In genomic region chr18:74902170-74902465, GRCh38 we compare ENCODE assay signal across 14 cellular contexts.
DNase-seq lines count a peak whose midpoint lies in the region; TF ChIP-seq lines count a peak whose summit lies in the region.
"Had no signal": no experiment of that assay in that cellular context is flagged by ENCODE, and none has a peak within 500 bp of the region (broad histone marks: within the 10 kb centered on the region; RNA-seq: fewer than 3 reads in every experiment).

No MANE protein-coding gene starts in this region.

- H2AFZ ChIP-seq in mammary epithelial cell (ENCODE audit: low read depth, low read length), result no peak overlapping the region

- intact Hi-C loops in mammary epithelial cell (cut with micrococcal nuclease), result no loop called here

- no TSS peak for BruUV-seq in mammary epithelial cell (replicated peaks; lab: Mats Ljungman, UMichigan)

- no peaks in the 10 kb centered on the region for H3K36me3 ChIP-seq in mammary epithelial cell (ENCODE audit: insufficient read depth, low read length)

- H3K9ac ChIP-seq in mammary epithelial cell (ENCODE audit: insufficient read depth, low read length), result no peak overlapping the region

- no peaks in the 10 kb centered on the region for H3K79me2 ChIP-seq in mammary epithelial cell (ENCODE audit: insufficient read depth, low read length)

- peak overlapping the region in 2 of 3 experiments; percentile 53 to 83 for H3K27ac Mint-ChIP-seq in nephron
- H3K27ac Mint-ChIP-seq: CD4-positive, alpha-beta T cell had no signal

- DNase-seq in DMS153 (lab: John Stamatoyannopoulos, UW) (peak; percentile 35), NCI-H1417 treated with DMSO at 0.1 percent for 48 hours (lab: John Stamatoyannopoulos, UW) (peak; percentile 71), NCI-H69 (lab: John Stamatoyannopoulos, UW) (peak; percentile 95), mammary epithelial cell (no peak), dedifferentiated amniotic fluid mesenchymal stem cell (ENCODE audit: extremely low spot score) (no peak)
- no peak for DNase-seq in activated CD8-positive, alpha-beta memory T cell treated with anti-CD3 and anti-CD28 coated beads, Interleukin-2, amount 50 U/mL, for 48 hours
- DNase-seq: CD4-positive, alpha-beta T cell; DMS79; KBM-7; NCI-H2029; SIG-M5; T-helper 1 cell had no signal

- in situ Hi-C loops in mammary epithelial cell (cut with MboI; ENCODE audit: low sequenced_read_pairs in 2 of 2), result no loop called here

- H3K9me3 ChIP-seq in mammary epithelial cell (replicated peaks; ENCODE audit: insufficient read depth, low read length), result no peaks in the 10 kb centered on the region
- H3K9me3 ChIP-seq: A549 had no signal

- peak overlapping the region in 1 of 3 experiments; percentile 50 for H3K4me3 Mint-ChIP-seq in nephron
- H3K4me3 Mint-ChIP-seq: CD4-positive, alpha-beta T cell had no signal

- no peak overlapping the region for H3K27ac ChIP-seq in mammary epithelial cell (ENCODE audit: insufficient read depth, low read depth, low read length)
- H3K27ac ChIP-seq: A549 had no signal

- H3K9me3 Mint-ChIP-seq in nephron, result no peaks in the 10 kb centered on the region
- H3K9me3 Mint-ChIP-seq: CD4-positive, alpha-beta T cell had no signal

- dilution Hi-C loops in mammary epithelial cell (cut with HindIII; ENCODE audit: low sequenced_read_pairs), result no loop called here

- WGBS in mammary epithelial cell (ENCODE audit: low coverage, missing lambda C conversion rate), result 90% methylated on average over 12 of the region's 12 CpGs

- H3K4me2 ChIP-seq in mammary epithelial cell (ENCODE audit: insufficient read depth, low read depth, low read length), result no peak overlapping the region
- H3K4me2 ChIP-seq: A549 had no signal

- CTCF ChIA-PET in mammary epithelial cell (lab: Charles Lee; ENCODE audit: low non-redundant PET), result no interaction called here

- peaks cover 43% of the 10 kb centered on the region for H3K4me1 Mint-ChIP-seq in nephron

- no peaks in the 10 kb centered on the region for H3K27me3 Mint-ChIP-seq in nephron (ENCODE audit: low read depth)
- H3K27me3 Mint-ChIP-seq: CD4-positive, alpha-beta T cell had no signal

- H3K4me3 ChIP-seq in mammary epithelial cell (replicated peaks in 1 of 3; ENCODE audit: insufficient read depth in 1 of 3, low read depth in 2 of 3, low read length in 3 of 3), result no peak overlapping the region
- H3K4me3 ChIP-seq: A549 had no signal

- H3K36me3 Mint-ChIP-seq in nephron (ENCODE audit: low read depth), result no peaks in the 10 kb centered on the region

- no peak for TF ChIP-seq CTCF in nephron (IDR thresholded peaks at IDR 0.05; ENCODE audit: unreplicated experiment in 3 of 3)
- no peak for TF ChIP-seq CTCF in mammary epithelial cell (conservative IDR thresholded peaks at IDR 0.05 in 1 of 2, IDR thresholded peaks at IDR 0.05 in 1 of 2; ENCODE audit: extremely low read depth in 1 of 2, insufficient read depth in 1 of 2, low read depth in 1 of 2, low read length in 2 of 2)

- no peaks in the 10 kb centered on the region for H4K20me1 ChIP-seq in mammary epithelial cell (ENCODE audit: insufficient read depth, low read length)

- H3K27me3 ChIP-seq in mammary epithelial cell (ENCODE audit: insufficient read depth, low read length), result no peaks in the 10 kb centered on the region

- peaks cover 6% of the 10 kb centered on the region for H3K4me1 ChIP-seq in mammary epithelial cell (ENCODE audit: insufficient read depth, low read length)

Comparison
In these comparisons a context has a peak if more than half of its experiments do, and no peak if none do; other contexts are left out.
1. DNase-seq: peak in DMS153 (single experiment), NCI-H1417 treated with DMSO at 0.1 percent for 48 hours (single experiment) and NCI-H69 (single experiment); none in activated CD8-positive, alpha-beta memory T cell treated with anti-CD3 and anti-CD28 coated beads, Interleukin-2, amount 50 U/mL, for 48 hours (single experiment), mammary epithelial cell (single experiment) and dedifferentiated amniotic fluid mesenchymal stem cell (single experiment).